ENCODE assay signal across 13 cellular contexts in the genomic region with DNA sequence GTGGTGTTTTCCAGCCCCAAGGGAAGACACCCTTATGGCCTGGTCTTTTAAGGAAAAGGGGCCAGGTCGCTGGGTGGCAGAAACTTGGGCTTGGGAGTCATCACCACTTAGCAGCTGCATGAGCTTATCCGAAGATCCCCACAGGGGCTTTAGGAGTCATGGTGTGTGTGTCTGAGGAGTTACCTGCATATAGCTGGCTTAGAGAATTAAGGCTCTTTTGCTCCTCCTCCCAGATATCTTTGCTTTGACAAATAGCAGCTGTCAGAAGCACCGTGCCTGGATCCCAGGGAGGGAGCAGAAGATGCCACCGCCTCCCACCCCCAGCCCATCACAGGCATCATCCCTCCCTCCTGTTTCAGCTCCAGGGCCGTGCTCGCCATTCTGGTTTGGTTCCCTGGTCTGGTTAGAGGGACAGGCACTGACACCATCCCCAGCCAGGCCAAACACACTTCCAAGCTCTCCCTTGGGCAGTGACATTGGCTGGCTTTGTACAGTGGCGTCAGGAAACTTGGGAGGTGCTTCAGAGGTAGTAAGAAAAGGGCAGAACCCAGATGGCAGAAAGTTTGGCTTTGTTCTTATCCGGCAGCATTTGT. TPM values are rescaled to one million over a fixed set of nuclear protein-coding genes. Genes with fewer than 3 reads are reported as not detected.
DNase-seq lines count a peak whose midpoint lies in the region; ATAC-seq, FAIRE-seq and TF ChIP-seq lines count a peak whose summit lies in the region.
"Had no signal": no experiment of that assay in that cellular context is flagged by ENCODE, and none has a peak within 500 bp of the region (broad histone marks: within the 10 kb centered on the region; RNA-seq: fewer than 3 reads in every experiment).

No MANE protein-coding gene starts in this region.

- in situ Hi-C loops in HepG2 (cut with HindIII; ENCODE audit: extremely low pct_ligation_motif_present, low pct_unique_long_range_greater_than_20kb): no loop called here

- ATAC-seq in HepG2 (no peak), right lobe of liver (no peak), GM21576 (IDR thresholded peaks at IDR 0.05; ENCODE audit: unreplicated experiment) (no peak), GM21423 (IDR thresholded peaks at IDR 0.05; ENCODE audit: unreplicated experiment) (no peak)
- ATAC-seq in activated naive CD4-positive, alpha-beta T cell treated with anti-CD3 and anti-CD28 coated beads, Interleukin-2, amount 50 U/mL, for 72 hours: peak in 1 of 2 donors; percentile 0

- intact Hi-C loops in HepG2 (cut with micrococcal nuclease; ENCODE audit: unreplicated experiment) (no loop called here), right lobe of liver (cut with DNase I) (no loop called here)

- no peak for FAIRE-seq in HepG2 (lab: Jason Lieb, UNC)
- FAIRE-seq: urothelium cell line had no signal

- TF ChIP-seq RAD21 in HepG2 (CRISPR knock-in tag; IDR thresholded peaks at IDR 0.05): no peak

- TF ChIP-seq POLR2A in HepG2 (IDR thresholded peaks at IDR 0.05; ENCODE audit: insufficient read depth in 1 of 2, low read depth in 2 of 2, low read length in 2 of 2) (no peak), right lobe of liver (IDR thresholded peaks at IDR 0.05) (no peak)

- DNase-seq in HepG2 (ENCODE audit: low spot score) (no peak), right lobe of liver (no peak), GM20000 (ENCODE audit: low spot score) (no peak)
- peak in 1 of 2 donors; percentile 53 for DNase-seq in activated naive CD4-positive, alpha-beta T cell treated with anti-CD3 and anti-CD28 coated beads, Interleukin-2, amount 50 U/mL, for 72 hours (ENCODE audit: low spot score in 2 of 2)
- no peak for DNase-seq in stimulated activated CD4-positive, alpha-beta T cell treated with anti-CD3 and anti-CD28 coated beads, Interleukin-2, amount 100 ng/mL, for 24 hours
- DNase-seq: erythroblast, NCI-H2107, ovary, SIG-M5 had no signal

- H3K9me3 Mint-ChIP-seq in activated naive CD4-positive, alpha-beta T cell treated with anti-CD3 and anti-CD28 coated beads, Interleukin-2, amount 50 U/mL, for 72 hours: no peaks in the 10 kb centered on the region

- CTCF ChIA-PET in HepG2 (lab: Yijun Ruan, JAX; ENCODE audit: low intra/inter-chr PET ratio, low total read pairs): no interaction called here

- peaks cover 16% of the 10 kb centered on the region for H3K79me2 ChIP-seq in HepG2 (ENCODE audit: insufficient read depth, low read length)

- peaks cover 0 to 21% of the 10 kb centered on the region in 2 donors for H3K36me3 Mint-ChIP-seq in activated naive CD4-positive, alpha-beta T cell treated with anti-CD3 and anti-CD28 coated beads, Interleukin-2, amount 50 U/mL, for 72 hours

- no peak for TF ChIP-seq CTCF in HepG2 (CRISPR knock-in tag; IDR thresholded peaks at IDR 0.05)
- no peak for TF ChIP-seq CTCF in right lobe of liver (IDR thresholded peaks at IDR 0.05)
- TF ChIP-seq CTCF in GM20000 (IDR thresholded peaks at IDR 0.05; ENCODE audit: extremely low read depth, missing control alignments): no peak

- no peak overlapping the region for H3K4me2 ChIP-seq in HepG2 (ENCODE audit: low read depth, low read length)

- H3K27me3 ChIP-seq in HepG2 (ENCODE audit: control insufficient read depth in 1 of 2, insufficient read depth in 2 of 2, low read length in 2 of 2) (no peaks in the 10 kb centered on the region), right lobe of liver (no peaks in the 10 kb centered on the region)
- H3K27me3 ChIP-seq: ovary had no signal

- H3K9ac ChIP-seq in HepG2 (ENCODE audit: insufficient read depth, low read depth, low read length): no peak overlapping the region

- POLR2A ChIA-PET in HepG2 (lab: Yijun Ruan, JAX): interaction anchor here (0.6 kb wide), 1 partner anchor 112 kb away, joined by 3 read pairs; no protein-coding TSS in a partner anchor

- H3K36me3 ChIP-seq in HepG2 (replicated peaks in 1 of 2; ENCODE audit: control insufficient read depth in 1 of 2, insufficient read depth in 2 of 2, low read length in 2 of 2): peaks cover 25 to 44% of the 10 kb centered on the region in 2 experiments
- H3K36me3 ChIP-seq in right lobe of liver: no peaks in the 10 kb centered on the region
- H3K36me3 ChIP-seq in mesodermal cell (ENCODE audit: control insufficient read depth, insufficient read depth, low read length): peaks cover 28% of the 10 kb centered on the region
- H3K36me3 ChIP-seq: ovary had no signal

- BruUV-seq in HepG2 (replicated peaks; lab: Mats Ljungman, UMichigan): no TSS peak

- H3K4me1 ChIP-seq in HepG2 (ENCODE audit: insufficient read depth, low read length) (peaks cover 31% of the 10 kb centered on the region), right lobe of liver (no peaks in the 10 kb centered on the region), mesodermal cell (ENCODE audit: control insufficient read depth, insufficient read depth, low read length, poor library complexity, severe bottlenecking) (peaks cover 16% of the 10 kb centered on the region)

- peaks cover 8% of the 10 kb centered on the region for H4K20me1 ChIP-seq in HepG2 (ENCODE audit: insufficient read depth, low read length)

- no peak overlapping the region for H3K4me3 ChIP-seq in HepG2 (replicated peaks in 1 of 3; ENCODE audit: insufficient read depth in 1 of 3, low read depth in 2 of 3, low read length in 3 of 3)
- H3K4me3 ChIP-seq in right lobe of liver: no peak overlapping the region
- H3K4me3 ChIP-seq in mesodermal cell (ENCODE audit: extremely low read depth, insufficient read depth, low read length, poor library complexity, severe bottlenecking): no peak overlapping the region
- H3K4me3 ChIP-seq: ovary had no signal

- no peak overlapping the region for H3K27ac ChIP-seq in HepG2 (ENCODE audit: extremely low read length, insufficient read depth, low read length)
- no peak overlapping the region for H3K27ac ChIP-seq in right lobe of liver
- peak overlapping the region; percentile 29 for H3K27ac ChIP-seq in mesodermal cell (ENCODE audit: low read depth, low read length, severe bottlenecking)
- H3K27ac ChIP-seq: ovary had no signal

- no peaks in the 10 kb centered on the region for H3K9me3 ChIP-seq in HepG2 (ENCODE audit: low read length)
- H3K9me3 ChIP-seq in right lobe of liver: no peaks in the 10 kb centered on the region
- H3K9me3 ChIP-seq in mesodermal cell (ENCODE audit: control insufficient read depth, low read length): no peaks in the 10 kb centered on the region
- H3K9me3 ChIP-seq: ovary had no signal

- H3K27ac Mint-ChIP-seq in activated naive CD4-positive, alpha-beta T cell treated with anti-CD3 and anti-CD28 coated beads, Interleukin-2, amount 50 U/mL, for 72 hours: peak overlapping the region; percentile 79 to 84

- TF ChIP-seq EP300 in HepG2 (IDR thresholded peaks at IDR 0.05; ENCODE audit: low read depth in 2 of 2, low read length in 2 of 2) (no peak), HepG2 (CRISPR knock-in tag; IDR thresholded peaks at IDR 0.05; ENCODE audit: borderline replicate concordance) (no peak)

- H2AFZ ChIP-seq in HepG2 (ENCODE audit: low read length): no peak overlapping the region

- 94% methylated on average over 8 of the region's 8 CpGs for WGBS in HepG2 (ENCODE audit: low lambda C conversion rate)
- WGBS in right lobe of liver (ENCODE audit: insufficient coverage, low coverage, low lambda C conversion rate, missing lambda C conversion rate): no CpG with 5 or more reads among the region's 8 CpGs
- 72 to 82% methylated on average over 5 to 6 of the region's 8 CpGs for WGBS in mesodermal cell (ENCODE audit: insufficient coverage in 2 of 2), 2 experiments

RNA-seq across cellular contexts. Expression of gene LDHD, which starts 17.4 kb away (rescaled TPM):
- total RNA-seq in HepG2 (2016; rRNA removed; fragmentation: Illumina TruSeq; extraction: Trizol) (9.1 and 9.3 TPM in 2 replicates), right lobe of liver (10 to 100 TPM; 62.9 to 98.5 (median 90.2) TPM)
- total RNA-seq in HepG2 (2016; cell fraction: cytosol; rRNA removed; fragmentation: Illumina TruSeq; extraction: Trizol; ENCODE audit: low read depth): 0.62 and 0.71 TPM in 2 replicates
- 8.4 and 10.2 TPM in 2 replicates for total RNA-seq in HepG2 (2016; cell fraction: insoluble cytoplasmic fraction; rRNA removed; fragmentation: Illumina TruSeq; extraction: Trizol)
- 1.7 and 2.0 TPM in 2 replicates for total RNA-seq in HepG2 (2016; cell fraction: membrane; rRNA removed; fragmentation: Illumina TruSeq; extraction: Trizol)
- 7.0 and 9.0 TPM in 2 replicates for total RNA-seq in HepG2 (2016; cell fraction: nucleus; rRNA removed; fragmentation: Illumina TruSeq; extraction: Trizol)
- polyA plus RNA-seq in HepG2 (2011; rRNA removed): 9.8 and 12.1 TPM in 2 replicates
- 7.9 and 13.1 TPM in 2 replicates for polyA plus RNA-seq in HepG2 (2011; cell fraction: cytosol; rRNA removed)
- polyA plus RNA-seq in HepG2 (2011; cell fraction: nucleus; rRNA removed): 32.0 and 36.9 TPM in 2 replicates
- 5.5 and 7.8 TPM in 2 replicates for polyA plus RNA-seq in HepG2 (2012)
- polyA plus RNA-seq in HepG2 (2016; cell fraction: cytosol; fragmentation: Illumina TruSeq; extraction: Trizol; ENCODE audit: low read depth): 0.62 and 0.71 TPM in 2 replicates
- 7.5 and 8.7 TPM in 2 replicates for polyA plus RNA-seq in HepG2 (2016; cell fraction: insoluble cytoplasmic fraction; fragmentation: Illumina TruSeq; extraction: Trizol; ENCODE audit: low read depth)
- 1.4 and 1.6 TPM in 2 replicates for polyA plus RNA-seq in HepG2 (2016; cell fraction: membrane; fragmentation: Illumina TruSeq; extraction: Trizol; ENCODE audit: low read depth)
- 12.5 and 13.2 TPM in 2 replicates for polyA plus RNA-seq in HepG2 (2016; cell fraction: nucleus; fragmentation: Illumina TruSeq; extraction: Trizol; ENCODE audit: insufficient read depth, low read depth)
- 0.56 and 16.0 TPM in 2 replicates for polyA minus RNA-seq in HepG2 (2011; rRNA and poly(A)+ RNA removed; ENCODE audit: low replicate concordance)
- 5.1 and 5.6 TPM in 2 replicates for polyA minus RNA-seq in HepG2 (2011; cell fraction: cytosol; rRNA and poly(A)+ RNA removed)
- polyA minus RNA-seq in HepG2 (2011; cell fraction: nucleus; rRNA and poly(A)+ RNA removed): 11.2 and 12.2 TPM in 2 replicates
- under 1 TPM; 0.64 to 0.82 TPM for total RNA-seq in activated naive CD4-positive, alpha-beta T cell treated with anti-CD3 and anti-CD28 coated beads, Interleukin-2, amount 50 U/mL, for 72 hours
- 0.18 TPM for polyA plus RNA-seq in mesodermal cell (2013, experiment 1 of 2)
- polyA plus RNA-seq in mesodermal cell (2013, experiment 2 of 2): 0.46 TPM

RNA-seq across cellular contexts. Expression of gene ZFP1, which starts 49.2 kb away (rescaled TPM):
- total RNA-seq in HepG2 (2016; rRNA removed; fragmentation: Illumina TruSeq; extraction: Trizol): 14.0 and 18.8 TPM in 2 replicates
- 2.3 TPM in 2 replicates for total RNA-seq in HepG2 (2016; cell fraction: cytosol; rRNA removed; fragmentation: Illumina TruSeq; extraction: Trizol; ENCODE audit: low read depth)
- 13.8 and 20.4 TPM in 2 replicates for total RNA-seq in HepG2 (2016; cell fraction: insoluble cytoplasmic fraction; rRNA removed; fragmentation: Illumina TruSeq; extraction: Trizol)
- total RNA-seq in HepG2 (2016; cell fraction: membrane; rRNA removed; fragmentation: Illumina TruSeq; extraction: Trizol): 8.4 and 9.4 TPM in 2 replicates
- 13.2 and 13.5 TPM in 2 replicates for total RNA-seq in HepG2 (2016; cell fraction: nucleus; rRNA removed; fragmentation: Illumina TruSeq; extraction: Trizol)
- 6.6 and 8.3 TPM in 2 replicates for polyA plus RNA-seq in HepG2 (2011; rRNA removed)
- 3.6 and 6.5 TPM in 2 replicates for polyA plus RNA-seq in HepG2 (2011; cell fraction: cytosol; rRNA removed)
- 4.8 TPM in 2 replicates for polyA plus RNA-seq in HepG2 (2011; cell fraction: nucleus; rRNA removed)
- 9.9 and 11.6 TPM in 2 replicates for polyA plus RNA-seq in HepG2 (2012)
- 0.85 and 1.1 TPM in 2 replicates for polyA plus RNA-seq in HepG2 (2016; cell fraction: cytosol; fragmentation: Illumina TruSeq; extraction: Trizol; ENCODE audit: low read depth)
- polyA plus RNA-seq in HepG2 (2016; cell fraction: insoluble cytoplasmic fraction; fragmentation: Illumina TruSeq; extraction: Trizol; ENCODE audit: low read depth): 14.9 and 16.4 TPM in 2 replicates
- 3.1 and 3.8 TPM in 2 replicates for polyA plus RNA-seq in HepG2 (2016; cell fraction: membrane; fragmentation: Illumina TruSeq; extraction: Trizol; ENCODE audit: low read depth)
- 13.5 and 13.6 TPM in 2 replicates for polyA plus RNA-seq in HepG2 (2016; cell fraction: nucleus; fragmentation: Illumina TruSeq; extraction: Trizol; ENCODE audit: insufficient read depth, low read depth)
- 9.0 and 12.5 TPM in 2 replicates for polyA minus RNA-seq in HepG2 (2011; rRNA and poly(A)+ RNA removed; ENCODE audit: low replicate concordance)
- 14.7 and 14.8 TPM in 2 replicates for polyA minus RNA-seq in HepG2 (2011; cell fraction: cytosol; rRNA and poly(A)+ RNA removed)
- 12.1 and 16.3 TPM in 2 replicates for polyA minus RNA-seq in HepG2 (2011; cell fraction: nucleus; rRNA and poly(A)+ RNA removed)
- total RNA-seq in right lobe of liver: 10 to 100 TPM in 3 of 6 experiments, 1 to 10 TPM in 3; 3.7 to 18.6 (median 9.3) TPM
- 10 to 100 TPM; 13.4 to 13.5 TPM for total RNA-seq in activated naive CD4-positive, alpha-beta T cell treated with anti-CD3 and anti-CD28 coated beads, Interleukin-2, amount 50 U/mL, for 72 hours
- 15.5 TPM for polyA plus RNA-seq in mesodermal cell (2013, experiment 1 of 2)
- polyA plus RNA-seq in mesodermal cell (2013, experiment 2 of 2): 17.0 TPM
